In the genomic region with DNA sequence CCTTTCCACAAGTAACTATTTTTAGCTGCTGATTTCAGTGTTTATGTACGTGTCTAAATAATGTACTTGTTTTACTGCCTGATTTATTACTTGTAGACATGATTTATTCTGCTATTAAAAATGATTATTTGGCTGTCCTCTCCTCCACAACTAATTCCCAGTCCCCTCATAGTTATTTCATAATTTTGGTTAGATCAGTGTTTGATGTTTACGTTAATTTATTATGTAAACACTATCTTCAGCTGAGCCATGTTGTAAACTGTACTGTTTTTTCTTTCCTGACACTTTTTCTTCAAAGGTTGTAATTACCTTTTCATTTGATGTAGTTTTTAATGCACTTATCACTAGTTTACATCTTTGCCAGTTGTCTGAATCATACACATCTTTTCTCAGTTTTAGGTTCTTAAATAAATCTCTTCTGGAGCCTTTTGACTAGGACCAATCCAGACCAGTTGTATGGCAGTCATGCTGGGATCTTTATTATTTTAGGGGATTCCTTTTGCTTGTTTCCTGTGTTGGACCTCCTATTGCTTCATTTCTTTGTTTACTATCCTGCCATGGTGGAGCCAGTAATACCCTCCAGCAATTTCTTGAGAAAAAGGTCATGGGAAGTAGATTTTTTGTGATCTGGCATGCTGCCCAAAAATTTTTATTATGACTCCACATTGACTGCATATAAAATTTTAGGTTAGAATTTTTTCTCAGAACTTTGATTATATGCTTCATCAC, we compare ENCODE assay signal across 11 cellular contexts. TPM values are rescaled to one million over a fixed set of nuclear protein-coding genes. Genes with fewer than 3 reads are reported as not detected.
A peak's percentile ranks its signal among the peaks of the same experiment; 100 is the strongest.
DNase-seq lines count a peak whose midpoint lies in the region; ATAC-seq and TF ChIP-seq lines count a peak whose summit lies in the region.
"Had no signal": no experiment of that assay in that cellular context is flagged by ENCODE, and none has a peak within 500 bp of the region (broad histone marks: within the 10 kb centered on the region; RNA-seq: fewer than 3 reads in every experiment).

No MANE protein-coding gene starts in this region.

- peak; percentile 23 for ATAC-seq in GM18498 (IDR thresholded peaks at IDR 0.05; ENCODE audit: unreplicated experiment)
- no peak for ATAC-seq in GM19455 (IDR thresholded peaks at IDR 0.05; ENCODE audit: unreplicated experiment)
- ATAC-seq: gastroesophageal sphincter, lower lobe of right lung had no signal

- no peak overlapping the region for H3K27ac Mint-ChIP-seq in type B pancreatic cell

- no peaks in the 10 kb centered on the region for H3K36me3 ChIP-seq in neutrophil
- H3K36me3 ChIP-seq: gastroesophageal sphincter, lower lobe of right lung had no signal

- peak overlapping the region in 1 of 2 donors; percentile 35 for H3K27ac ChIP-seq in coronary artery
- peak overlapping the region; percentile 11 for H3K27ac ChIP-seq in neutrophil
- H3K27ac ChIP-seq: gastroesophageal sphincter, lower lobe of right lung had no signal

- no peaks in the 10 kb centered on the region for H3K27me3 ChIP-seq in neutrophil
- H3K27me3 ChIP-seq: gastroesophageal sphincter had no signal

- H3K4me3 Mint-ChIP-seq in type B pancreatic cell: no peak overlapping the region

- H3K36me3 Mint-ChIP-seq in type B pancreatic cell: peaks cover 23% of the 10 kb centered on the region

- TF ChIP-seq CTCF in coronary artery (IDR thresholded peaks at IDR 0.05) (no peak), neutrophil (IDR thresholded peaks at IDR 0.05) (no peak), type B pancreatic cell (conservative IDR thresholded peaks at IDR 0.05) (no peak)

- H3K4me1 Mint-ChIP-seq in type B pancreatic cell (ENCODE audit: unreplicated experiment): peaks cover 14% of the 10 kb centered on the region

- peaks cover 11% of the 10 kb centered on the region for H3K9me3 Mint-ChIP-seq in type B pancreatic cell

- H3K9me3 ChIP-seq in neutrophil: no peaks in the 10 kb centered on the region
- H3K9me3 ChIP-seq: gastroesophageal sphincter, lower lobe of right lung had no signal

- peak overlapping the region; percentile 35 for H3K4me3 ChIP-seq in coronary artery
- H3K4me3 ChIP-seq in neutrophil (ENCODE audit: low read depth in 1 of 2, low read length in 1 of 2): no peak overlapping the region
- H3K4me3 ChIP-seq: gastroesophageal sphincter, lower lobe of right lung had no signal

- H3K27me3 Mint-ChIP-seq in type B pancreatic cell: no peaks in the 10 kb centered on the region

- H3K4me1 ChIP-seq in neutrophil (ENCODE audit: control insufficient read depth in 1 of 2, insufficient read depth in 1 of 2, low read depth in 1 of 2, low read length in 1 of 2): peaks cover 25 to 35% of the 10 kb centered on the region in 2 experiments

- peak; percentile 24 for DNase-seq in NCI-H2227 (lab: John Stamatoyannopoulos, UW; ENCODE audit: unreplicated experiment)
- DNase-seq in coronary artery (ENCODE audit: low spot score): no peak
- no peak for DNase-seq in islet precursor cell
- DNase-seq in type B pancreatic cell (ENCODE audit: extremely low spot score, unreplicated experiment): no peak
- DNase-seq in ureter (ENCODE audit: low spot score): no peak
- DNase-seq: activated CD8-positive, alpha-beta memory T cell treated with anti-CD3 and anti-CD28 coated beads, Interleukin-2, amount 50 U/mL, for 48 hours; lower lobe of right lung had no signal

RNA-seq across cellular contexts. Expression of gene AP3S1, which starts 16.1 kb away (rescaled TPM):
- total RNA-seq in type B pancreatic cell (ENCODE audit: low replicate concordance) (77.5 and 78.1 TPM in 2 replicates), ureter (59.0 TPM)

RNA-seq across cellular contexts. Expression of gene ATG12, which starts 16.4 kb away (rescaled TPM):
- 34.4 and 45.9 TPM in 2 replicates for total RNA-seq in type B pancreatic cell (ENCODE audit: low replicate concordance)
- 35.4 TPM for total RNA-seq in ureter

RNA-seq across cellular contexts. Expression of gene CDO1, which starts 41.3 kb away (rescaled TPM):
- total RNA-seq in type B pancreatic cell (ENCODE audit: low replicate concordance) (4.4 and 27.9 TPM in 2 replicates), ureter (3.5 TPM)
